ENCODE assay signal across 8 cellular contexts in the genomic region with DNA sequence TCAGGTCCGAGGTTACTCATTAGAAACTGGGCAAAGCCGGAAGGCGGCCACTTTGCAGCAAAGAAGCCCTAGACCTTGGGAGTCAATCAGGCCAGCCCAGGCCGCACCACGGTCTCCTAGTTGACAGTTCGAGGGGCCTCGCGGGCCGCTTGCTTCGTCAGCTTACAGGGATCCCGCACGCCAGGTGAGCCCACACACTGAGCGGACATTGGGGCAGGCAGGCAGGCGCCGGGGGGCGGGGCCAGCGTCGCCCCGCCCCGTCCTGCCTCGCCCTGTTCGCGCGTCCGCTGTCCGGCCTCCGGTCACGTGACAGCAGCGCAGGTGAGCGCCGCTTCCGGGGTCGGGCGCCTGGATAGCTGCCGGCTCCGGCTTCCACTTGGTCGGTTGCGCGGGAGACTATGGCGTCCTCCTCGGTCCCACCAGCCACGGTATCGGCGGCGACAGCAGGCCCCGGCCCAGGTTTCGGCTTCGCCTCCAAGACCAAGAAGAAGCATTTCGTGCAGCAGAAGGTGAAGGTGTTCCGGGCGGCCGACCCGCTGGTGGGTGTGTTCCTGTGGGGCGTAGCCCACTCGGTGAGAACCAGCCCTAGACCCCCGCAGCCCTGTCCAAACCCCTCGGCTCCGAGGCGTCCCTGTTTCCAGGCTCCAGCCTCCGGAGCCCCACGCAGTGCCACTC. TPM values are rescaled to one million over a fixed set of nuclear protein-coding genes. Genes with fewer than 3 reads are reported as not detected.
DNase-seq lines count a peak whose midpoint lies in the region; ATAC-seq and TF ChIP-seq lines count a peak whose summit lies in the region.

A gene (plus strand): TSS at position 301 of the 675 bp plus-strand sequence. CDS start 98 bp downstream, at position 399.

- peak; percentile 31 for DNase-seq in NCI-H82 treated with DMSO at 0.1 percent for 48 hours (lab: John Stamatoyannopoulos, UW; ENCODE audit: unreplicated experiment)
- peak; percentile 87 for DNase-seq in activated CD4-positive, alpha-beta memory T cell treated with anti-CD3 and anti-CD28 coated beads, Interleukin-2, amount 10 ng/mL, durations not matched to agents 7 days and 5 days
- peak; percentile 93 for DNase-seq in ecto neural progenitor cell (ENCODE audit: low spot score)
- DNase-seq in lower lobe of right lung, result peak; percentile 91
- DNase-seq in stimulated activated CD4-positive, alpha-beta T cell treated with anti-CD3 and anti-CD28 coated beads, TNF-alpha, amount 100 ng/mL, for 1 hour (ENCODE audit: low read depth in 3 of 3, low spot score in 1 of 3), result peak; percentile 42 to 62 (median 54)

- H3K9ac ChIP-seq in BLaER1 treated with 17β-estradiol and CSF1 and Interleukin-3, amounts not matched to agents 10 nM and 100 nM, result peak within 1 kb of the TSS; percentile 16 to 77 (median 62); a peak in 21 of 22 replicates

- H3K27ac ChIP-seq in BLaER1 treated with 17β-estradiol and CSF1 and Interleukin-3, amounts not matched to agents 10 nM and 100 nM, result peak within 1 kb of the TSS in 8 of 11 experiments; percentile 2 to 53 (median 28); a peak in 10 of 22 replicates
- peak within 1 kb of the TSS; percentile 80 for H3K27ac ChIP-seq in lower lobe of right lung

- H3K4me1 Mint-ChIP-seq in activated CD4-positive, alpha-beta memory T cell treated with anti-CD3 and anti-CD28 coated beads, Interleukin-2, amount 10 ng/mL, durations not matched to agents 7 days and 5 days, result peaks cover 26% of the 10 kb centered on the region

- intact Hi-C loops in lower lobe of right lung (cut with DNase I), result no loop called here

- H4K20me1 ChIP-seq in BLaER1 treated with 17β-estradiol and CSF1 and Interleukin-3, amounts not matched to agents 10 nM and 100 nM, result no peaks in the 10 kb centered on the region; a peak in 1 of 22 replicates

- peaks cover 11 to 22% (median 19%) of the 10 kb centered on the region in 10 experiments for H3K4me1 ChIP-seq in BLaER1 treated with 17β-estradiol and CSF1 and Interleukin-3, amounts not matched to agents 10 nM and 100 nM
- peaks cover 26% of the 10 kb centered on the region for H3K4me1 ChIP-seq in lower lobe of right lung

- H3K9me3 Mint-ChIP-seq in activated CD4-positive, alpha-beta memory T cell treated with anti-CD3 and anti-CD28 coated beads, Interleukin-2, amount 10 ng/mL, durations not matched to agents 7 days and 5 days, result no peaks in the 10 kb centered on the region

- H3K4me2 ChIP-seq in BLaER1 treated with 17β-estradiol and CSF1 and Interleukin-3, amounts not matched to agents 10 nM and 100 nM, result peak within 1 kb of the TSS; percentile 85 to 98 (median 90)

- peaks cover 16 to 32% (median 23%) of the 10 kb centered on the region in 11 experiments; a peak in 21 of 22 replicates for H3K27me3 ChIP-seq in BLaER1 treated with 17β-estradiol and CSF1 and Interleukin-3, amounts not matched to agents 10 nM and 100 nM
- H3K27me3 ChIP-seq in lower lobe of right lung (ENCODE audit: low read depth), result peaks cover 5% of the 10 kb centered on the region

- ATAC-seq in GM19324 (IDR thresholded peaks at IDR 0.05; ENCODE audit: low FRiP score, unreplicated experiment) (peak; percentile 94), HG03442 (IDR thresholded peaks at IDR 0.05; ENCODE audit: unreplicated experiment) (peak; percentile 92), lower lobe of right lung (peak; percentile 99)

- CTCF ChIA-PET in activated CD4-positive, alpha-beta memory T cell treated with anti-CD3 and anti-CD28 coated beads, Interleukin-2, amount 10 ng/mL, durations not matched to agents 7 days and 5 days (lab: Charles Lee), result interaction anchor here (1.0 to 4.6 kb wide), 5 partner anchors 8 to 351 kb away, joined by 3 to 54 read pairs (median 3); a partner anchor contains a TSS

- POLR2A ChIA-PET in activated CD4-positive, alpha-beta memory T cell treated with anti-CD3 and anti-CD28 coated beads, Interleukin-2, amount 10 ng/mL, durations not matched to agents 7 days and 5 days (lab: Charles Lee), result interaction anchor here (0.6 to 3.7 kb wide), 14 partner anchors 8 to 181 kb away, joined by 3 to 17 read pairs (median 4); a partner anchor contains a TSS

- no peak for TF ChIP-seq CTCF in lower lobe of right lung (IDR thresholded peaks at IDR 0.05)

- peak within 1 kb of the TSS; percentile 68 for H3K27ac Mint-ChIP-seq in activated CD4-positive, alpha-beta memory T cell treated with anti-CD3 and anti-CD28 coated beads, Interleukin-2, amount 10 ng/mL, durations not matched to agents 7 days and 5 days

- H3K4me3 ChIP-seq in BLaER1 treated with 17β-estradiol and CSF1 and Interleukin-3, amounts not matched to agents 10 nM and 100 nM, result peak within 1 kb of the TSS; percentile 58 to 73 (median 64)
- peak within 1 kb of the TSS; percentile 89 for H3K4me3 ChIP-seq in lower lobe of right lung

- peak within 1 kb of the TSS; percentile 82 for H3K4me3 Mint-ChIP-seq in activated CD4-positive, alpha-beta memory T cell treated with anti-CD3 and anti-CD28 coated beads, Interleukin-2, amount 10 ng/mL, durations not matched to agents 7 days and 5 days

- peaks cover 0 to 13% (median 0%) of the 10 kb centered on the region in 11 experiments; a peak in 4 of 22 replicates for H3K36me3 ChIP-seq in BLaER1 treated with 17β-estradiol and CSF1 and Interleukin-3, amounts not matched to agents 10 nM and 100 nM
- peaks cover 19% of the 10 kb centered on the region for H3K36me3 ChIP-seq in lower lobe of right lung

- no peaks in the 10 kb centered on the region; a peak in 1 of 22 replicates for H3K9me3 ChIP-seq in BLaER1 treated with 17β-estradiol and CSF1 and Interleukin-3, amounts not matched to agents 10 nM and 100 nM (replicated peaks in 1 of 11)
- H3K9me3 ChIP-seq in lower lobe of right lung, result no peaks in the 10 kb centered on the region

- peaks cover 12% of the 10 kb centered on the region for H3K36me3 Mint-ChIP-seq in activated CD4-positive, alpha-beta memory T cell treated with anti-CD3 and anti-CD28 coated beads, Interleukin-2, amount 10 ng/mL, durations not matched to agents 7 days and 5 days (ENCODE audit: low read depth)

- no peaks in the 10 kb centered on the region for H3K27me3 Mint-ChIP-seq in activated CD4-positive, alpha-beta memory T cell treated with anti-CD3 and anti-CD28 coated beads, Interleukin-2, amount 10 ng/mL, durations not matched to agents 7 days and 5 days

RNA-seq across cellular contexts. Expression of the gene that starts here (rescaled TPM):
- 10 to 100 TPM; 21.6 to 21.9 TPM for total RNA-seq in activated CD4-positive, alpha-beta memory T cell treated with anti-CD3 and anti-CD28 coated beads, Interleukin-2, amount 10 ng/mL, durations not matched to agents 7 days and 5 days
- total RNA-seq in lower lobe of right lung, result 28.6 TPM

Comparison
In these comparisons a context has a peak if more than half of its experiments do, and no peak if none do; other contexts are left out.
1. Peak in every context shown above with its lines: DNase-seq, ATAC-seq, H3K4me3 ChIP-seq and H3K27ac ChIP-seq.
2. DNase-seq: peak in every context shown above with its lines; median percentile 93 in ecto neural progenitor cell; 91 in lower lobe of right lung; 87 in activated CD4-positive, alpha-beta memory T cell treated with anti-CD3 and anti-CD28 coated beads, Interleukin-2, amount 10 ng/mL, durations not matched to agents 7 days and 5 days; 54 in stimulated activated CD4-positive, alpha-beta T cell treated with anti-CD3 and anti-CD28 coated beads, TNF-alpha, amount 100 ng/mL, for 1 hour; 31 in NCI-H82 treated with DMSO at 0.1 percent for 48 hours.